13 cellular contexts compared by ENCODE assay signal in the genomic region with DNA sequence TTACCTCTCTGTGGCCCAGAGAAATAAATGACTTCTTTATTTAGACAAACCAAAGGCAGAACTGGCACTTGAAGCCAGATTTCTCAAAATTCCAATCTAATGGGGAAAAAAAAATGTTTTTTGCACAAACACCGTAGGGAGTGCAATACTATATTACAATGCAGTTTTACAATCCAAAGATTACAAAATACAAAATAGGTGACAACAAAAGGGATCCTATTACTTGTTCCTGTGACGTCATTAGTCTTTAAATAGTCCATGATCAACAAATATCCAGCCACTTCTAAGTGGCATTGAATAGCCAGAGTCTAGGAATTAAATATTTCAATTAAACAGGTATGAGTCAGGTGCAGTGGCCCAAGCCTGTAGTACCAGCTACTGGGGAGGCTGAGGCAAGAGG. TPM values are rescaled to one million over a fixed set of nuclear protein-coding genes. Genes with fewer than 3 reads are reported as not detected.
A peak's percentile ranks its signal among the peaks of the same experiment; 100 is the strongest.
DNase-seq lines count a peak whose midpoint lies in the region; ATAC-seq, FAIRE-seq and TF ChIP-seq lines count a peak whose summit lies in the region.
"Had no signal": no experiment of that assay in that cellular context is flagged by ENCODE, and none has a peak within 500 bp of the region (broad histone marks: within the 10 kb centered on the region; RNA-seq: fewer than 3 reads in every experiment).

No MANE protein-coding gene starts in this region.

- no peak overlapping the region for H3K56ac ChIP-seq in IMR-90 (ENCODE audit: extremely low read depth, insufficient read depth, low read length)

- H3K9me3 ChIP-seq in IMR-90 (ENCODE audit: control insufficient read depth, insufficient read depth, low read length) = no peaks in the 10 kb centered on the region
- no peaks in the 10 kb centered on the region for H3K9me3 ChIP-seq in neural progenitor cell (ENCODE audit: low read depth)
- no peaks in the 10 kb centered on the region for H3K9me3 ChIP-seq in kidney (ENCODE audit: control insufficient read depth in 1 of 2, low read length in 2 of 2)

- H4K5ac ChIP-seq in IMR-90 (ENCODE audit: low read depth, low read length) = no peak overlapping the region

- no peak for TF ChIP-seq POLR2A in IMR-90 (IDR thresholded peaks at IDR 0.05; ENCODE audit: low read depth, low read length)

- no peak overlapping the region for H2BK120ac ChIP-seq in IMR-90 (ENCODE audit: low read depth, low read length)

- no peak overlapping the region for H3K4me2 ChIP-seq in IMR-90 (ENCODE audit: low read depth, low read length)
- H3K4me2 ChIP-seq in neural progenitor cell = no peak overlapping the region

- H2BK20ac ChIP-seq in IMR-90 (ENCODE audit: low read depth, low read length) = no peak overlapping the region

- no peak for TF ChIP-seq CTCF in Calu3 (IDR thresholded peaks at IDR 0.05; ENCODE audit: unreplicated experiment)
- no peak for TF ChIP-seq CTCF in IMR-90 (conservative IDR thresholded peaks at IDR 0.05; ENCODE audit: low read depth, low read length)
- no peak for TF ChIP-seq CTCF in chondrocyte (IDR thresholded peaks at IDR 0.05)
- no peak for TF ChIP-seq CTCF in neural progenitor cell (IDR thresholded peaks at IDR 0.05)
- no peak for TF ChIP-seq CTCF in kidney (IDR thresholded peaks at IDR 0.05; ENCODE audit: borderline replicate concordance, extremely low read depth, insufficient read depth)

- no peak overlapping the region for H3K4ac ChIP-seq in IMR-90 (ENCODE audit: low read depth, low read length)

- H3K4me1 Mint-ChIP-seq in Calu3 (ENCODE audit: low read depth, unreplicated experiment) (no peaks in the 10 kb centered on the region), chondrocyte (ENCODE audit: low read depth) (peaks cover 35% of the 10 kb centered on the region), neural progenitor cell (peaks cover 29% of the 10 kb centered on the region)

- in situ Hi-C loops in IMR-90 (cut with MboI; ENCODE audit: low sequenced_read_pairs) = loop anchor here (5.0 kb wide), 2 partner anchors 240 to 295 kb away; no protein-coding TSS in a partner anchor

- BruUV-seq in Calu3 (replicated peaks; lab: Mats Ljungman, UMichigan) (no TSS peak), IMR-90 (replicated peaks; lab: Mats Ljungman, UMichigan) (no TSS peak)

- no peak for TF ChIP-seq RAD21 in IMR-90 (IDR thresholded peaks at IDR 0.05; ENCODE audit: low read length)

- H4K8ac ChIP-seq in IMR-90 (ENCODE audit: low read depth in 2 of 2, low read length in 2 of 2) = peak overlapping the region; percentile 66 to 87; a peak in 2 of 4 replicates

- no CpG with 5 or more reads among the region's 2 CpGs for WGBS in IMR-90 (ENCODE audit: extremely low coverage in 2 of 2, insufficient read length in 1 of 2), 2 experiments

- dilution Hi-C loops in IMR-90 (cut with HindIII; ENCODE audit: low sequenced_read_pairs, unreplicated experiment) = no loop called here

- ATAC-seq in IMR-90 (ENCODE audit: low read depth) (no peak), GM21526 (IDR thresholded peaks at IDR 0.05; ENCODE audit: low FRiP score, unreplicated experiment) (no peak)

- H3K4me3 Mint-ChIP-seq in Calu3 (ENCODE audit: low read depth, unreplicated experiment) (peak overlapping the region; percentile 71), chondrocyte (ENCODE audit: unreplicated experiment) (peak overlapping the region; percentile 78), neural progenitor cell (peak overlapping the region; percentile 14)

- no peaks in the 10 kb centered on the region; the same call in 1 of the 2 replicates for H3K9me1 ChIP-seq in IMR-90 (ENCODE audit: insufficient read depth, low read length)

- no peak overlapping the region for H2BK5ac ChIP-seq in IMR-90 (ENCODE audit: low read depth, low read length, poor library complexity, severe bottlenecking)

- H3K27me3 Mint-ChIP-seq in Calu3 (ENCODE audit: unreplicated experiment) = no peaks in the 10 kb centered on the region
- no peaks in the 10 kb centered on the region for H3K27me3 Mint-ChIP-seq in chondrocyte (ENCODE audit: low read depth)
- peaks cover 9% of the 10 kb centered on the region for H3K27me3 Mint-ChIP-seq in neural progenitor cell (ENCODE audit: insufficient read depth, low read depth)

- CTCF ChIA-PET in Calu3 (lab: Charles Lee) = interaction anchor here (0.6 to 1.4 kb wide), 2 partner anchors 241 to 856 kb away, joined by 3 to 4 read pairs; no protein-coding TSS in a partner anchor
- CTCF ChIA-PET in IMR-90 (lab: Yijun Ruan, JAX) = interaction anchor here (1.2 to 1.6 kb wide), 2 partner anchors 219 to 291 kb away, joined by 3 to 4 read pairs; no protein-coding TSS in a partner anchor

- H3K79me2 ChIP-seq in neural progenitor cell (ENCODE audit: low read depth) = peaks cover 13% of the 10 kb centered on the region

- H3K27ac ChIP-seq in IMR-90 (ENCODE audit: insufficient read depth, low read length) = no peak overlapping the region
- H3K27ac ChIP-seq in neural progenitor cell = no peak overlapping the region
- H3K27ac ChIP-seq in kidney (ENCODE audit: low read depth in 2 of 2, low read length in 2 of 2) = peak overlapping the region in 1 of 2 donors; percentile 96

- H3K23ac ChIP-seq in IMR-90 (ENCODE audit: low read depth, low read length) = no peak overlapping the region

- H2AFZ ChIP-seq in IMR-90 (replicated peaks; ENCODE audit: low read length, poor library complexity) (no peak overlapping the region), neural progenitor cell (replicated peaks) (no peak overlapping the region)

- POLR2A ChIA-PET in IMR-90 (lab: Charles Lee; ENCODE audit: unreplicated experiment) = no interaction called here

- DNase-seq in Calu3 (no peak), IMR-90 (no peak), chondrocyte (ENCODE audit: low spot score) (no peak), neural progenitor cell (ENCODE audit: low spot score) (no peak), HCEC 1CT (no peak), kidney (no peak)
- DNase-seq in activated CD4-positive, alpha-beta T cell treated with anti-CD3 and anti-CD28 coated beads for 48 hours = no peak
- DNase-seq: activated CD4-positive, alpha-beta T cell treated with anti-CD3 and anti-CD28 coated beads for 4 hours; activated naive CD4-positive, alpha-beta T cell; NCI-H524; occipital lobe had no signal

- peaks cover 31% of the 10 kb centered on the region for H3K36me3 Mint-ChIP-seq in Calu3 (ENCODE audit: insufficient read depth, unreplicated experiment)
- H3K36me3 Mint-ChIP-seq in chondrocyte (ENCODE audit: low read depth) = no peaks in the 10 kb centered on the region
- no peaks in the 10 kb centered on the region for H3K36me3 Mint-ChIP-seq in neural progenitor cell

- intact Hi-C loops in Calu3 (cut with micrococcal nuclease; ENCODE audit: unreplicated experiment) (no loop called here), IMR-90 (cut with micrococcal nuclease) (no loop called here), kidney (cut with DNase I) (loop anchor here (10.0 kb wide), 1 partner anchor 283 kb away; no protein-coding TSS in a partner anchor)

- peaks cover 6 to 12% of the 10 kb centered on the region in 2 experiments; a peak in 3 of 4 replicates for H3K79me1 ChIP-seq in IMR-90 (ENCODE audit: low read depth in 1 of 2, low read length in 2 of 2)

- H3K4me3 ChIP-seq in IMR-90 (ENCODE audit: insufficient read depth, low read depth, low read length) (no peak overlapping the region), neural progenitor cell (no peak overlapping the region), kidney (ENCODE audit: low read length in 2 of 2) (no peak overlapping the region)

- no peak overlapping the region for H3K18ac ChIP-seq in IMR-90 (ENCODE audit: low read depth, low read length)

- H3K27ac Mint-ChIP-seq in Calu3 (ENCODE audit: unreplicated experiment) = peak overlapping the region; percentile 97
- peak overlapping the region; percentile 98 for H3K27ac Mint-ChIP-seq in chondrocyte (ENCODE audit: unreplicated experiment)
- no peak overlapping the region for H3K27ac Mint-ChIP-seq in neural progenitor cell

- no peak overlapping the region for H4K91ac ChIP-seq in IMR-90 (ENCODE audit: insufficient read depth, low read depth, low read length)

- H3K9me3 Mint-ChIP-seq in Calu3 (ENCODE audit: low read depth, unreplicated experiment) (no peaks in the 10 kb centered on the region), chondrocyte (ENCODE audit: low read depth) (no peaks in the 10 kb centered on the region), neural progenitor cell (no peaks in the 10 kb centered on the region)
- H3K9me3 Mint-ChIP-seq: stimulated activated naive CD8-positive, alpha-beta T cell treated with anti-CD3 and anti-CD28 coated beads, Interleukin-15, Interleukin-2, amounts not matched to agents 100 ng/mL and 50 ng/mL, for 24 hours had no signal

- H3K9ac ChIP-seq in IMR-90 (ENCODE audit: low read depth, low read length) (no peak overlapping the region), neural progenitor cell (no peak overlapping the region), kidney (ENCODE audit: low read length in 2 of 2) (no peak overlapping the region)

- H2AK9ac ChIP-seq in IMR-90 (replicated peaks; ENCODE audit: low read depth, low read length, poor library complexity) = no peak overlapping the region

- FAIRE-seq in kidney (lab: Jason Lieb, UNC) = no peak

- H3K4me1 ChIP-seq in IMR-90 (ENCODE audit: control insufficient read depth, insufficient read depth, low read length) = peaks cover 2% of the 10 kb centered on the region; the same call in 1 of the 2 replicates
- H3K4me1 ChIP-seq in neural progenitor cell = peaks cover 9% of the 10 kb centered on the region
- peaks cover 7 to 9% of the 10 kb centered on the region in 2 donors for H3K4me1 ChIP-seq in kidney (ENCODE audit: control insufficient read depth in 1 of 2, insufficient read depth in 1 of 2, low read depth in 1 of 2, low read length in 2 of 2)

- H3F3A ChIP-seq in neural progenitor cell (ENCODE audit: low read depth) = peaks cover 28% of the 10 kb centered on the region

- H2AK5ac ChIP-seq in IMR-90 (ENCODE audit: low read depth, low read length) = no peak overlapping the region

- H3K14ac ChIP-seq in IMR-90 (replicated peaks; ENCODE audit: low read depth, low read length) = no peak overlapping the region

- H4K20me1 ChIP-seq in IMR-90 (ENCODE audit: insufficient read depth, low read length) (no peaks in the 10 kb centered on the region), neural progenitor cell (ENCODE audit: low read depth) (peaks cover 12% of the 10 kb centered on the region)

- peaks cover 2% of the 10 kb centered on the region; the same call in 1 of the 2 replicates for H3K27me3 ChIP-seq in IMR-90 (ENCODE audit: control insufficient read depth, insufficient read depth, low read length)
- H3K27me3 ChIP-seq in neural progenitor cell = peaks cover 12% of the 10 kb centered on the region

- no peaks in the 10 kb centered on the region for H3K36me3 ChIP-seq in IMR-90 (ENCODE audit: control insufficient read depth, insufficient read depth, low read length)
- H3K36me3 ChIP-seq in neural progenitor cell = no peaks in the 10 kb centered on the region
- no peaks in the 10 kb centered on the region for H3K36me3 ChIP-seq in kidney (ENCODE audit: control insufficient read depth in 1 of 2, insufficient read depth in 2 of 2, low read length in 2 of 2)

- H2BK15ac ChIP-seq in IMR-90 (ENCODE audit: low read depth, low read length) = no peak overlapping the region

RNA-seq across cellular contexts. Expression of a gene that starts 3.0 kb away (rescaled TPM):
- total RNA-seq in Calu3 (2022) = 15.5 and 17.7 TPM in 2 replicates
- total RNA-seq in IMR-90 (2012; rRNA removed) = 64.7 and 75.5 TPM in 2 replicates
- 41.1 and 47.9 TPM in 2 replicates for polyA plus RNA-seq in IMR-90 (2012; rRNA removed)
- polyA plus RNA-seq in IMR-90 (2012; cell fraction: cytosol; rRNA removed) = 21.2 and 27.8 TPM in 2 replicates
- polyA plus RNA-seq in IMR-90 (2012; cell fraction: nucleus; rRNA removed; ENCODE audit: low replicate concordance) = 50.5 and 115 TPM in 2 replicates
- total RNA-seq in chondrocyte = 111 to 192 TPM (median 119 TPM) in 3 replicates
- 44.3 and 83.2 TPM in 2 replicates for total RNA-seq in neural progenitor cell (ENCODE audit: low replicate concordance)
- total RNA-seq in kidney = 65.6 TPM
- polyA plus RNA-seq in kidney (ENCODE audit: insufficient read depth, low read depth, low replicate concordance) = 13.4 TPM

RNA-seq across cellular contexts. Expression of a gene that starts 39.4 kb away (rescaled TPM):
- total RNA-seq in Calu3 (2022) (17.2 and 19.3 TPM in 2 replicates), IMR-90 (2012; rRNA removed) (972 and 1,122 TPM in 2 replicates), chondrocyte (771 to 856 TPM (median 807 TPM) in 3 replicates), neural progenitor cell (ENCODE audit: low replicate concordance) (535 and 638 TPM in 2 replicates), kidney (35.8 TPM)
- polyA plus RNA-seq in IMR-90 (2012; rRNA removed) (1,796 and 2,118 TPM in 2 replicates), kidney (ENCODE audit: insufficient read depth, low read depth, low replicate concordance) (353 TPM)
- polyA plus RNA-seq in IMR-90 (2012; cell fraction: cytosol; rRNA removed) = 1,744 and 2,681 TPM in 2 replicates
- 2,128 and 5,164 TPM in 2 replicates for polyA plus RNA-seq in IMR-90 (2012; cell fraction: nucleus; rRNA removed; ENCODE audit: low replicate concordance)

Comparison
In these comparisons a context has a peak if more than half of its experiments do, and no peak if none do; other contexts are left out.
1. H3K4me3 Mint-ChIP-seq: peak in every context shown above with its lines; median percentile 78 in chondrocyte; 71 in Calu3; 14 in neural progenitor cell.
2. RNA of a gene that starts 39.4 kb away (total RNA-seq): 972 to 1,122 TPM in IMR-90, 771 to 856 TPM in chondrocyte and 535 to 638 TPM in neural progenitor cell; 35.8 TPM in kidney (single experiment) and 17.2 to 19.3 TPM in Calu3; every median in the first group is over 10 times any median in the second.